24 cellular contexts compared by ENCODE assay signal in genomic region chr5:178982941-178983340, GRCh38. TPM values are rescaled to one million over a fixed set of nuclear protein-coding genes. Genes with fewer than 3 reads are reported as not detected.
A peak's percentile ranks its signal among the peaks of the same experiment; 100 is the strongest.
DNase-seq lines count a peak whose midpoint lies in the region; ATAC-seq and TF ChIP-seq lines count a peak whose summit lies in the region.
"Had no signal": no experiment of that assay in that cellular context is flagged by ENCODE, and none has a peak within 500 bp of the region (broad histone marks: within the 10 kb centered on the region; RNA-seq: fewer than 3 reads in every experiment).

No MANE protein-coding gene starts in this region.

- H3K27ac ChIP-seq in mesenchymal stem cell (ENCODE audit: low read length, poor library complexity, severe bottlenecking): no peak overlapping the region
- no peak overlapping the region for H3K27ac ChIP-seq in osteoblast (ENCODE audit: low read depth, low read length)
- H3K27ac ChIP-seq in spleen: no peak overlapping the region
- H3K27ac ChIP-seq in lower lobe of right lung: no peak overlapping the region
- H3K27ac ChIP-seq: BLaER1, C4-2B had no signal

- no peaks in the 10 kb centered on the region for H3K4me1 Mint-ChIP-seq in stimulated activated naive B cell treated with anti-CD40 and anti-IgM and Interleukin-4, amounts not matched to agents 10 μg/mL and 1 μg/mL and 100 μg/mL, for 72 hours
- H3K4me1 Mint-ChIP-seq: CD4-positive, CD25-positive, alpha-beta regulatory T cell; GM23338; H9 had no signal

- H3K4me3 ChIP-seq in mesenchymal stem cell (ENCODE audit: insufficient read depth in 1 of 2, low read depth in 1 of 2, low read length in 2 of 2) (no peak overlapping the region), osteoblast (ENCODE audit: insufficient read depth, low read length) (no peak overlapping the region), spleen (no peak overlapping the region), lower lobe of right lung (no peak overlapping the region)
- H3K4me3 ChIP-seq: BLaER1, GM12878, GM23338 had no signal

- H4K20me1 ChIP-seq in osteoblast (ENCODE audit: insufficient read depth, low read length): no peaks in the 10 kb centered on the region
- H4K20me1 ChIP-seq: BLaER1 had no signal

- H2BK5ac ChIP-seq in mesenchymal stem cell (ENCODE audit: low read depth, low read length, poor library complexity, severe bottlenecking): no peak overlapping the region

- no peak for ATAC-seq in stimulated activated naive B cell treated with anti-CD40 and anti-IgM and Interleukin-4, amounts not matched to agents 10 μg/mL and 1 μg/mL and 100 μg/mL, for 72 hours (replicated peaks)
- no peak for ATAC-seq in lower lobe of right lung
- ATAC-seq: CD8-positive, alpha-beta T cell; GM12878; GM23338; HCT116 had no signal

- no peak overlapping the region for H2BK12ac ChIP-seq in mesenchymal stem cell (ENCODE audit: low read length in 2 of 2)

- H3K4me1 ChIP-seq in mesenchymal stem cell (ENCODE audit: control insufficient read depth, insufficient read depth, low read depth, low read length): no peaks in the 10 kb centered on the region
- H3K4me1 ChIP-seq in osteoblast (ENCODE audit: insufficient read depth, low read length): no peaks in the 10 kb centered on the region
- no peaks in the 10 kb centered on the region for H3K4me1 ChIP-seq in spleen
- H3K4me1 ChIP-seq in lower lobe of right lung: no peaks in the 10 kb centered on the region
- H3K4me1 ChIP-seq: BLaER1, Caco-2 had no signal

- no peak overlapping the region for H3K4me3 Mint-ChIP-seq in stimulated activated naive B cell treated with anti-CD40 and anti-IgM and Interleukin-4, amounts not matched to agents 10 μg/mL and 1 μg/mL and 100 μg/mL, for 72 hours
- H3K4me3 Mint-ChIP-seq: CD8-positive, alpha-beta T cell; GM23338; H9 had no signal

- H3K14ac ChIP-seq in mesenchymal stem cell (ENCODE audit: low read length in 2 of 2): no peak overlapping the region

- H3K36me3 ChIP-seq in mesenchymal stem cell (ENCODE audit: control insufficient read depth in 1 of 2, insufficient read depth in 2 of 2, low read depth in 1 of 2, low read length in 2 of 2) (no peaks in the 10 kb centered on the region), osteoblast (ENCODE audit: insufficient read depth, low read length) (no peaks in the 10 kb centered on the region), spleen (peaks cover 0 to 6% (median under 1%) of the 10 kb centered on the region in 6 donors), lower lobe of right lung (no peaks in the 10 kb centered on the region)
- H3K36me3 ChIP-seq: BLaER1 had no signal

- no peaks in the 10 kb centered on the region for H3K79me2 ChIP-seq in osteoblast (ENCODE audit: insufficient read depth, low read length)

- no peak for TF ChIP-seq CTCF in osteoblast (IDR thresholded peaks at IDR 0.05; ENCODE audit: extremely low read depth, low read depth, low read length)
- no peak for TF ChIP-seq CTCF in spleen (IDR thresholded peaks at IDR 0.05 in 8 of 11, conservative IDR thresholded peaks at IDR 0.05 in 3 of 11)
- TF ChIP-seq CTCF in lower lobe of right lung (IDR thresholded peaks at IDR 0.05): no peak

- no peak overlapping the region for H3K27ac Mint-ChIP-seq in stimulated activated naive B cell treated with anti-CD40 and anti-IgM and Interleukin-4, amounts not matched to agents 10 μg/mL and 1 μg/mL and 100 μg/mL, for 72 hours
- H3K27ac Mint-ChIP-seq: CD4-positive, CD25-positive, alpha-beta regulatory T cell; CD8-positive, alpha-beta T cell; GM23338; H9 had no signal

- H3K27me3 ChIP-seq in mesenchymal stem cell (ENCODE audit: control insufficient read depth in 1 of 2, insufficient read depth in 1 of 2, low read length in 2 of 2): no peaks in the 10 kb centered on the region
- no peaks in the 10 kb centered on the region for H3K27me3 ChIP-seq in osteoblast (ENCODE audit: insufficient read depth, low read length)
- no peaks in the 10 kb centered on the region for H3K27me3 ChIP-seq in spleen (replicated peaks in 1 of 7)
- H3K27me3 ChIP-seq in lower lobe of right lung (ENCODE audit: low read depth): no peaks in the 10 kb centered on the region
- H3K27me3 ChIP-seq: BLaER1 had no signal

- H2AK5ac ChIP-seq in mesenchymal stem cell (ENCODE audit: low read length, severe bottlenecking): no peak overlapping the region

- WGBS in mesenchymal stem cell: 80% methylated on average over 16 of the region's 17 CpGs
- 90 to 97% (median 93%) methylated on average over 16 to 17 of the region's 17 CpGs for WGBS in spleen, 5 donors

- no peak overlapping the region for H2BK15ac ChIP-seq in mesenchymal stem cell (ENCODE audit: low read depth, poor library complexity, severe bottlenecking)

- peak; percentile 36 for DNase-seq in ecto neural progenitor cell (ENCODE audit: low spot score)
- no peak for DNase-seq in mesenchymal stem cell
- peak; percentile 23 for DNase-seq in osteoblast (ENCODE audit: insufficient read length, low spot score, missing footprints)
- DNase-seq in spleen: peak; percentile 58
- no peak for DNase-seq in DMS 273 (lab: John Stamatoyannopoulos, UW; ENCODE audit: unreplicated experiment)
- DNase-seq in stimulated activated naive B cell treated with anti-CD40 and anti-IgM and Interleukin-4, amounts not matched to agents 10 μg/mL and 1 μg/mL and 100 μg/mL, for 72 hours: no peak
- no peak for DNase-seq in lower lobe of right lung
- no peak for DNase-seq in T-helper 2 cell
- DNase-seq: Caco-2; CD4-positive, CD25-positive, alpha-beta regulatory T cell; CD8-positive, alpha-beta T cell; DMS 273 treated with DMSO at 0.1 percent for 48 hours; DMS79; EL; GDM1; H9 had no signal

- peak overlapping the region; percentile 54 for H4K91ac ChIP-seq in mesenchymal stem cell (ENCODE audit: low read length)

- peaks cover 26% of the 10 kb centered on the region in 2 donors for H3K9me3 Mint-ChIP-seq in stimulated activated naive B cell treated with anti-CD40 and anti-IgM and Interleukin-4, amounts not matched to agents 10 μg/mL and 1 μg/mL and 100 μg/mL, for 72 hours

- H3K4ac ChIP-seq in mesenchymal stem cell (ENCODE audit: low read depth in 1 of 2, low read length in 2 of 2): no peak overlapping the region

- peaks cover 0 to 3% of the 10 kb centered on the region in 2 donors for H3K36me3 Mint-ChIP-seq in stimulated activated naive B cell treated with anti-CD40 and anti-IgM and Interleukin-4, amounts not matched to agents 10 μg/mL and 1 μg/mL and 100 μg/mL, for 72 hours
- H3K36me3 Mint-ChIP-seq: CD4-positive, CD25-positive, alpha-beta regulatory T cell; CD8-positive, alpha-beta T cell had no signal

- H3K79me1 ChIP-seq in mesenchymal stem cell (replicated peaks; ENCODE audit: low read length, poor library complexity, severe bottlenecking): no peaks in the 10 kb centered on the region

- H3K27me3 Mint-ChIP-seq in stimulated activated naive B cell treated with anti-CD40 and anti-IgM and Interleukin-4, amounts not matched to agents 10 μg/mL and 1 μg/mL and 100 μg/mL, for 72 hours: no peaks in the 10 kb centered on the region
- H3K27me3 Mint-ChIP-seq: CD4-positive, CD25-positive, alpha-beta regulatory T cell had no signal

- H2AFZ ChIP-seq in mesenchymal stem cell (ENCODE audit: low read depth, low read length) (no peak overlapping the region), osteoblast (ENCODE audit: low read length) (no peak overlapping the region)
- H2AFZ ChIP-seq: GM23338 had no signal

- no peak overlapping the region for H3K18ac ChIP-seq in mesenchymal stem cell (ENCODE audit: low read depth in 1 of 2, low read length in 2 of 2)

- no peak overlapping the region for H3K23ac ChIP-seq in mesenchymal stem cell (ENCODE audit: low read length in 2 of 2)

- H3K9me3 ChIP-seq in mesenchymal stem cell (ENCODE audit: control insufficient read depth, low read length) (peaks cover 48% of the 10 kb centered on the region), osteoblast (ENCODE audit: low read depth, low read length) (peaks cover 4% of the 10 kb centered on the region), spleen (peaks cover 5 to 99% (median 95%) of the 10 kb centered on the region in 8 donors), lower lobe of right lung (peaks cover 73% of the 10 kb centered on the region)

- TF ChIP-seq POLR2A in spleen (IDR thresholded peaks at IDR 0.05): no peak

- H2BK120ac ChIP-seq in mesenchymal stem cell (ENCODE audit: low read depth, low read length): no peak overlapping the region

- H3K9ac ChIP-seq in mesenchymal stem cell (ENCODE audit: low read length): no peak overlapping the region
- H3K9ac ChIP-seq: BLaER1 had no signal

- intact Hi-C loops in spleen (cut with DNase I; ENCODE audit: low total_unique reads) (no loop called here), lower lobe of right lung (cut with DNase I) (no loop called here)

- no peak overlapping the region for H3K4me2 ChIP-seq in mesenchymal stem cell (ENCODE audit: low read length, poor library complexity, severe bottlenecking)
- no peak overlapping the region for H3K4me2 ChIP-seq in osteoblast (ENCODE audit: insufficient read depth, low read length)
- H3K4me2 ChIP-seq: BLaER1, GM23338 had no signal

- no peak overlapping the region for H4K8ac ChIP-seq in mesenchymal stem cell (ENCODE audit: low read length)

RNA-seq across cellular contexts. Expression of gene GRM6, which starts 12.2 kb away (rescaled TPM):
- polyA plus RNA-seq in mesenchymal stem cell (2013, experiment 1 of 2): not detected
- polyA plus RNA-seq in mesenchymal stem cell (2013, experiment 2 of 2): not detected
- total RNA-seq in osteoblast: not detected in 2 replicates
- not detected for total RNA-seq in spleen
- polyA plus RNA-seq in spleen: not detected
- not detected for total RNA-seq in lower lobe of right lung
- total RNA-seq: A172; A673; Caco-2; CD4-positive, CD25-positive, alpha-beta regulatory T cell; CD8-positive, alpha-beta T cell; GM12878; GM23338; H4; H9 had no signal
- polyA plus RNA-seq: CD4-positive, CD25-positive, alpha-beta regulatory T cell; GM12878 had no signal

RNA-seq across cellular contexts. Expression of gene ZNF879, which starts 40.7 kb away (rescaled TPM):
- 0.73 TPM for polyA plus RNA-seq in mesenchymal stem cell (2013, experiment 1 of 2)
- 0.88 TPM for polyA plus RNA-seq in mesenchymal stem cell (2013, experiment 2 of 2)
- total RNA-seq in osteoblast (6.2 and 8.3 TPM in 2 replicates), spleen (1 to 10 TPM; 6.0 to 8.2 (median 7.0) TPM), lower lobe of right lung (7.3 TPM)
- polyA plus RNA-seq in spleen: 1 to 10 TPM; 3.1 to 4.5 (median 3.2) TPM
- total RNA-seq: A172, GM12878 had no signal

RNA-seq across cellular contexts. Expression of gene ZNF454, which starts 41.9 kb away (rescaled TPM):
- not detected for polyA plus RNA-seq in mesenchymal stem cell (2013, experiment 1 of 2)
- not detected for polyA plus RNA-seq in mesenchymal stem cell (2013, experiment 2 of 2)
- total RNA-seq in osteoblast: 2.5 and 3.8 TPM in 2 replicates
- total RNA-seq in spleen: 1 to 10 TPM; 1.3 to 4.9 (median 2.2) TPM
- under 1 TPM; 0.20 to 0.64 (median 0.21) TPM for polyA plus RNA-seq in spleen
- 2.6 TPM for total RNA-seq in lower lobe of right lung
- total RNA-seq: A172; Caco-2; CD8-positive, alpha-beta T cell; GM12878; H9 had no signal
- polyA plus RNA-seq: CD4-positive, CD25-positive, alpha-beta regulatory T cell; GM12878 had no signal

Comparison
In these comparisons a context has a peak if more than half of its experiments do, and no peak if none do; other contexts are left out.
1. DNase-seq: peak in ecto neural progenitor cell (single experiment), osteoblast (single experiment) and spleen (single experiment); none in mesenchymal stem cell (single experiment), DMS 273 (single experiment), stimulated activated naive B cell treated with anti-CD40 and anti-IgM and Interleukin-4, amounts not matched to agents 10 μg/mL and 1 μg/mL and 100 μg/mL, for 72 hours (single experiment), lower lobe of right lung (single experiment) and T-helper 2 cell (0 of 5).